31 cellular contexts compared by ENCODE assay signal in the genomic region with DNA sequence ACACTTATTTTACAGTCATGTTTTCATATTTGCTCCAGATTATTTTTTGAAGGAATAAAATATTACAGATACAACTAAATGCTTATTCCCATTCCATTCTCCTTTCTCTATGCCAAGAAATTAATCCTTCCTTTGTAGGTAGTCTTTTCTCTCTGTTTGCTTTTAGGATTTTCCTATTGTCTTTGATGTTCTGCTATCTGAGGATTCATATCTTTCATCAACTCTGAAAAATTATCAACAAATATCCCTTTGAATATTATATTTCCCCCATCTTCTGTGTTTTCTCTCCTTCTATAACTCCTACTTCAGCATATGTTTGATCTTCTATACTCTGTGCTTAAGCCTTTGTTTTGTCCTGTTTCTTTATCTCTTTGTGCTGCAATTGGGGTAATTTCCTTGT.
"Had no signal": no experiment of that assay in that cellular context is flagged by ENCODE, and none has a peak within 500 bp of the region (broad histone marks: within the 10 kb centered on the region; RNA-seq: fewer than 3 reads in every experiment).

No MANE protein-coding gene starts in this region.

- H3K4me1 Mint-ChIP-seq: activated B cell treated with CpG ODN at 0.5 μM for 24 hours had no signal

- H3K36me3 Mint-ChIP-seq: activated CD4-positive, alpha-beta memory T cell treated with anti-CD3 and anti-CD28 coated beads for 36 hours had no signal

- ATAC-seq: activated naive CD4-positive, alpha-beta T cell treated with anti-CD3 and anti-CD28 coated beads, Interleukin-2, amount 50 U/mL, for 72 hours; activated T-cell treated with anti-CD3 and anti-CD28 coated beads, Interleukin-2, amount 50 U/mL, for 4 hours had no signal

- H3K27ac Mint-ChIP-seq: activated B cell treated with CpG ODN at 0.5 μM for 24 hours; activated CD4-positive, alpha-beta memory T cell treated with anti-CD3 and anti-CD28 coated beads for 36 hours; activated naive CD4-positive, alpha-beta T cell treated with anti-CD3 and anti-CD28 coated beads for 36 hours; activated naive CD4-positive, alpha-beta T cell treated with anti-CD3 and anti-CD28 coated beads, Interleukin-2, amount 50 U/mL, for 72 hours; activated T-helper 1 cell treated with anti-CD3 and anti-CD28 coated beads, Interleukin-12 subunit alpha, Interleukin-12 subunit beta, Interleukin-2, Interleukin-4 antibody, amounts not matched to agents 30 ng/mL and 10 ng/mL and 1 ng/mL, durations not matched to agents 14 hours and 24 hours and 36 hours had no signal

- H3K27ac ChIP-seq: RWPE1, VCaP had no signal

- H3K36me3 ChIP-seq: brain microvascular endothelial cell had no signal

- H3K27me3 Mint-ChIP-seq: activated B cell treated with CpG ODN at 0.5 μM for 24 hours had no signal

- H3K27me3 ChIP-seq: brain microvascular endothelial cell had no signal

- DNase-seq: activated B cell treated with CpG ODN at 0.5 μM for 24 hours; activated CD4-positive, alpha-beta memory T cell treated with anti-CD3 and anti-CD28 coated beads for 36 hours; activated CD4-positive, alpha-beta T cell treated with anti-CD3 and anti-CD28 coated beads for 4 hours; activated CD4-positive, alpha-beta T cell treated with anti-CD3 and anti-CD28 coated beads, Interleukin-2, amount 50 U/mL, for 1 hour; activated CD4-positive, CD25-positive, alpha-beta regulatory T cell treated with anti-CD3 and anti-CD28 coated beads, Interleukin-2, amount 50 U/mL, for 72 hours; activated CD8-positive, alpha-beta memory T cell treated with anti-CD3 and anti-CD28 coated beads, Interleukin-2, amount 50 U/mL, for 4 hours; activated gamma-delta T cell treated with Interleukin-2 at 50 U/mL for 16 hours; activated naive CD4-positive, alpha-beta T cell treated with anti-CD3 and anti-CD28 coated beads for 36 hours; activated T-cell treated with anti-CD3 and anti-CD28 coated beads for 4 hours; activated T-cell treated with anti-CD3 and anti-CD28 coated beads, Interleukin-2, amount 50 U/mL, for 4 hours; aorta; brain microvascular endothelial cell; central memory CD4-positive, alpha-beta T cell; NCI-H1105; NCI-H1417 treated with DMSO at 0.1 percent for 48 hours; NCI-H187 treated with DMSO at 0.1 percent for 48 hours; NCI-H2081; NCI-H2171 treated with DMSO at 0.1 percent for 48 hours; NCI-H2227 treated with DMSO at 0.1 percent for 48 hours; NCI-H446 treated with DMSO at 0.1 percent for 48 hours; NCI-H524; NCI-H69; Right ventricle myocardium superior; SW 1271; T-helper 1 cell; T-helper 2 cell; T-helper 9 cell had no signal

- H3K4me3 Mint-ChIP-seq: activated B cell treated with CpG ODN at 0.5 μM for 24 hours; activated CD4-positive, alpha-beta memory T cell treated with anti-CD3 and anti-CD28 coated beads for 36 hours; activated naive CD4-positive, alpha-beta T cell treated with anti-CD3 and anti-CD28 coated beads for 36 hours; activated T-cell treated with anti-CD3 and anti-CD28 coated beads, Interleukin-2, amount 50 U/mL, for 4 hours; activated T-helper 1 cell treated with anti-CD3 and anti-CD28 coated beads, Interleukin-12 subunit alpha, Interleukin-12 subunit beta, Interleukin-2, Interleukin-4 antibody, amounts not matched to agents 30 ng/mL and 10 ng/mL and 1 ng/mL, durations not matched to agents 14 hours and 24 hours and 36 hours had no signal
